ENCODE assay signal across 1 cellular context in the genomic region with DNA sequence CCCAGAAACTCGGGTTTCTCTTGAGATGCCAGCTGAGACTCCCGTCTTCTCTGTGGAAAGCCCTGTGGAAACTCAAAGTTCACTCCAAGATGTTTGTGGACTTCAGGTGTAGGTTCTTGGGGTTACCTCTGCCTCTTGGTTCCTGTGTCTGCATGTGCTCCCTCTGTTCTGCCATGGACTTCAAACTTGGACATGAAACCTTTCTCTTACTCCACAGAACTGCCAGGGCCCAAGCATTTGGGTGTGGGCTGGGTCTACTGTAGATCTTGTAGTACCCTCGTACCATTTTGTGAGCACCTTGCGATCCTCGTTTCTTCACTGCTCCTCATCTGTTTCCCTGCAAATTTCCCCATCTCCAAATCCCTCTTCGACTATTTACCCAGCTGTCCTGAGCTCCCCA.
TF ChIP-seq lines count a peak whose summit lies in the region.

No MANE protein-coding gene starts in this region.

TF ChIP-seq in IMR-90, 13 proteins besides CTCF, POLR2A, EP300 and RAD21:
- TF ChIP-seq BHLHE40 (IDR thresholded peaks at IDR 0.05; ENCODE audit: low read depth, low read length) (no peak), CEBPB (IDR thresholded peaks at IDR 0.05; ENCODE audit: low read depth, low read length) (no peak), FOS (IDR thresholded peaks at IDR 0.05; ENCODE audit: low read depth, low read length) (no peak), CHD1 (IDR thresholded peaks at IDR 0.05; ENCODE audit: low read depth, low read length) (no peak)
- TF ChIP-seq, protein P1, sequence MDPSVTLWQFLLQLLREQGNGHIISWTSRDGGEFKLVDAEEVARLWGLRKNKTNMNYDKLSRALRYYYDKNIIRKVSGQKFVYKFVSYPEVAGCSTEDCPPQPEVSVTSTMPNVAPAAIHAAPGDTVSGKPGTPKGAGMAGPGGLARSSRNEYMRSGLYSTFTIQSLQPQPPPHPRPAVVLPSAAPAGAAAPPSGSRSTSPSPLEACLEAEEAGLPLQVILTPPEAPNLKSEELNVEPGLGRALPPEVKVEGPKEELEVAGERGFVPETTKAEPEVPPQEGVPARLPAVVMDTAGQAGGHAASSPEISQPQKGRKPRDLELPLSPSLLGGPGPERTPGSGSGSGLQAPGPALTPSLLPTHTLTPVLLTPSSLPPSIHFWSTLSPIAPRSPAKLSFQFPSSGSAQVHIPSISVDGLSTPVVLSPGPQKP (IDR thresholded peaks at IDR 0.05; ENCODE audit: borderline replicate concordance, low read depth, low read length), result no peak
